In the genomic region with DNA sequence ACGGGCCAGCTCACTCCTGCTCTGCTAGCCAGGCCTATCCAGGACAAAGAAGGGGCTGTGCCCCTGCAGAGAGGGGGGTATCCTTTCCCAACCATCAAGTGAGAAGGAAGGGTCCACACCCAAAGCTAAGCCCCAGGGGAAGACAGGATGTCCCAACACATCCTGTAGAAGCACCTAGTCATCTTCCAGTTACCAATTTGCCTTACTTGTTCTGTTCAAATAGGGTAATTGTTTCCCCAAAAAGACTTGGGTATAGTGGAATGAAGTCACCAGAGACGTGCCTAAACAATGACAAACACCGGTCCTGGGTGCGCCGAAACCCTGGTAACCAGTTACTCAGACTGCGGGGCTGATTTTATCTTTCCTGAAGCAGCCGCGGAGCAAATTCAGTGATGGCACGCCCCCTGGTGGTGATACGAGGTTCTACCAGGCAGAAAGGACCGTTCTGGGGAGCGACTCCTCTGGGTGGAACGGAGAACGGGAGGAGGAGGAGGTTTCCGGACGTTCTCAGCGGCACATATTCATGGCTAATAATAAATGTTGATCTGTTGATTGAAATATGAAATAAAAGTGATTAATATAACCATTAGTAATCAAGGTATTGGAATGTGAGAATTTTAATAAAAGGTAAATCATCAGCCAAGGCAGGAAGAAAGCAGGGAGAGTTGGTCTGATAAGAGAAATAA, we compare ENCODE assay signal across 8 cellular contexts. TPM values are rescaled to one million over a fixed set of nuclear protein-coding genes. Genes with fewer than 3 reads are reported as not detected.
DNase-seq lines count a peak whose midpoint lies in the region; ATAC-seq and TF ChIP-seq lines count a peak whose summit lies in the region.

No MANE protein-coding gene starts in this region.

- no peaks in the 10 kb centered on the region for H3K9me3 Mint-ChIP-seq in activated naive CD4-positive, alpha-beta T cell treated with anti-CD3 and anti-CD28 coated beads, Interleukin-2, amount 50 U/mL, for 72 hours

- no peaks in the 10 kb centered on the region for H3K9me3 ChIP-seq in parathyroid adenoma (ENCODE audit: control insufficient read depth, low read length)
- no peaks in the 10 kb centered on the region for H3K9me3 ChIP-seq in thyroid gland

- peak overlapping the region; percentile 48 to 70 for H3K27ac Mint-ChIP-seq in activated naive CD4-positive, alpha-beta T cell treated with anti-CD3 and anti-CD28 coated beads, Interleukin-2, amount 50 U/mL, for 72 hours

- intact Hi-C loops in thyroid gland (cut with DNase I): no loop called here

- peak overlapping the region; percentile 11 for H3K4me3 ChIP-seq in parathyroid adenoma (ENCODE audit: low read depth, low read length)
- no peak overlapping the region for H3K4me3 ChIP-seq in thyroid gland (replicated peaks in 1 of 3)

- H3K27me3 ChIP-seq in parathyroid adenoma (ENCODE audit: control insufficient read depth, insufficient read depth, low read length): no peaks in the 10 kb centered on the region
- H3K27me3 ChIP-seq in thyroid gland: no peaks in the 10 kb centered on the region

- H3K36me3 Mint-ChIP-seq in activated naive CD4-positive, alpha-beta T cell treated with anti-CD3 and anti-CD28 coated beads, Interleukin-2, amount 50 U/mL, for 72 hours: no peaks in the 10 kb centered on the region

- WGBS in thyroid gland, 2 donors: 4 to 6% methylated on average over 17 of the region's 17 CpGs

- no peak overlapping the region for H3K9ac ChIP-seq in parathyroid adenoma

- H3K4me1 ChIP-seq in parathyroid adenoma (peaks cover 3% of the 10 kb centered on the region), thyroid gland (peaks cover 3 to 12% of the 10 kb centered on the region in 2 donors)

- peak; percentile 78 for ATAC-seq in HG02642 (IDR thresholded peaks at IDR 0.05; ENCODE audit: poor library complexity, unreplicated experiment)
- peak; percentile 95 for ATAC-seq in SK-N-SH treated with all-trans-retinoic acid at 6 μM for 48 hours
- ATAC-seq in activated naive CD4-positive, alpha-beta T cell treated with anti-CD3 and anti-CD28 coated beads, Interleukin-2, amount 50 U/mL, for 72 hours: peak; percentile 94 to 97

- H3K4me2 ChIP-seq in parathyroid adenoma (ENCODE audit: low read length): peak overlapping the region; percentile 33

- TF ChIP-seq POLR2A in thyroid gland (IDR thresholded peaks at IDR 0.05): no peak

- H3K27ac ChIP-seq in parathyroid adenoma (no peak overlapping the region), thyroid gland (no peak overlapping the region)

- no peaks in the 10 kb centered on the region for H3K79me2 ChIP-seq in parathyroid adenoma

- POLR2A ChIA-PET in GM10248 (lab: Yijun Ruan, JAX): no interaction called here

- DNase-seq in GM10248 (ENCODE audit: extremely low spot score) (peak; percentile 88), NCI-H1105 (lab: John Stamatoyannopoulos, UW) (peak; percentile 81), glomerular endothelial cell (ENCODE audit: extremely low read depth, low read depth, low spot score) (peak; percentile 62), thyroid gland (peak; percentile 84 to 88)
- peak; percentile 89 to 93 for DNase-seq in activated naive CD4-positive, alpha-beta T cell treated with anti-CD3 and anti-CD28 coated beads, Interleukin-2, amount 50 U/mL, for 72 hours (ENCODE audit: low spot score in 2 of 2)

- TF ChIP-seq CTCF in GM10248 (IDR thresholded peaks at IDR 0.05; ENCODE audit: control extremely low read depth, extremely low read depth, low read depth, missing control alignments) (peak; percentile 92), parathyroid adenoma (IDR thresholded peaks at IDR 0.05) (peak; percentile 99), thyroid gland (IDR thresholded peaks at IDR 0.05) (peak; percentile 87 to 99 (median 92))

- peak overlapping the region; percentile 57 for H2AFZ ChIP-seq in parathyroid adenoma

- no peaks in the 10 kb centered on the region for H3K36me3 ChIP-seq in parathyroid adenoma (ENCODE audit: control insufficient read depth, insufficient read depth, low read length)
- no peaks in the 10 kb centered on the region for H3K36me3 ChIP-seq in thyroid gland

- CTCF ChIA-PET in GM10248 (lab: Yijun Ruan, JAX): interaction anchor here (0.6 to 2.3 kb wide), 17 partner anchors 10 to 318 kb away, joined by 3 to 28 read pairs (median 4); no protein-coding TSS in a partner anchor

TF ChIP-seq in SK-N-SH treated with all-trans-retinoic acid at 6 μM for 48 hours, 23 proteins besides CTCF, POLR2A, EP300 and RAD21:
- TF ChIP-seq PPARA (CRISPR knock-in tag; IDR thresholded peaks at IDR 0.05; ENCODE audit: borderline replicate concordance) (no peak), ZNF565 (CRISPR knock-in tag; conservative IDR thresholded peaks at IDR 0.05; ENCODE audit: low read depth) (no peak), ESRRG (CRISPR knock-in tag; IDR thresholded peaks at IDR 0.05) (no peak), ZFP3 (CRISPR knock-in tag; IDR thresholded peaks at IDR 0.05) (peak; percentile 69), RARB (CRISPR knock-in tag; IDR thresholded peaks at IDR 0.05) (no peak)
- TF ChIP-seq, protein P1, sequence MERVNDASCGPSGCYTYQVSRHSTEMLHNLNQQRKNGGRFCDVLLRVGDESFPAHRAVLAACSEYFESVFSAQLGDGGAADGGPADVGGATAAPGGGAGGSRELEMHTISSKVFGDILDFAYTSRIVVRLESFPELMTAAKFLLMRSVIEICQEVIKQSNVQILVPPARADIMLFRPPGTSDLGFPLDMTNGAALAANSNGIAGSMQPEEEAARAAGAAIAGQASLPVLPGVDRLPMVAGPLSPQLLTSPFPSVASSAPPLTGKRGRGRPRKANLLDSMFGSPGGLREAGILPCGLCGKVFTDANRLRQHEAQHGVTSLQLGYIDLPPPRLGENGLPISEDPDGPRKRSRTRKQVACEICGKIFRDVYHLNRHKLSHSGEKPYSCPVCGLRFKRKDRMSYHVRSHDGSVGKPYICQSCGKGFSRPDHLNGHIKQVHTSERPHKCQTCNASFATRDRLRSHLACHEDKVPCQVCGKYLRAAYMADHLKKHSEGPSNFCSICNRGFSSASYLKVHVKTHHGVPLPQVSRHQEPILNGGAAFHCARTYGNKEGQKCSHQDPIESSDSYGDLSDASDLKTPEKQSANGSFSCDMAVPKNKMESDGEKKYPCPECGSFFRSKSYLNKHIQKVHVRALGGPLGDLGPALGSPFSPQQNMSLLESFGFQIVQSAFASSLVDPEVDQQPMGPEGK (CRISPR knock-in tag; IDR thresholded peaks at IDR 0.05; ENCODE audit: borderline replicate concordance): no peak
- TF ChIP-seq, protein P2, sequence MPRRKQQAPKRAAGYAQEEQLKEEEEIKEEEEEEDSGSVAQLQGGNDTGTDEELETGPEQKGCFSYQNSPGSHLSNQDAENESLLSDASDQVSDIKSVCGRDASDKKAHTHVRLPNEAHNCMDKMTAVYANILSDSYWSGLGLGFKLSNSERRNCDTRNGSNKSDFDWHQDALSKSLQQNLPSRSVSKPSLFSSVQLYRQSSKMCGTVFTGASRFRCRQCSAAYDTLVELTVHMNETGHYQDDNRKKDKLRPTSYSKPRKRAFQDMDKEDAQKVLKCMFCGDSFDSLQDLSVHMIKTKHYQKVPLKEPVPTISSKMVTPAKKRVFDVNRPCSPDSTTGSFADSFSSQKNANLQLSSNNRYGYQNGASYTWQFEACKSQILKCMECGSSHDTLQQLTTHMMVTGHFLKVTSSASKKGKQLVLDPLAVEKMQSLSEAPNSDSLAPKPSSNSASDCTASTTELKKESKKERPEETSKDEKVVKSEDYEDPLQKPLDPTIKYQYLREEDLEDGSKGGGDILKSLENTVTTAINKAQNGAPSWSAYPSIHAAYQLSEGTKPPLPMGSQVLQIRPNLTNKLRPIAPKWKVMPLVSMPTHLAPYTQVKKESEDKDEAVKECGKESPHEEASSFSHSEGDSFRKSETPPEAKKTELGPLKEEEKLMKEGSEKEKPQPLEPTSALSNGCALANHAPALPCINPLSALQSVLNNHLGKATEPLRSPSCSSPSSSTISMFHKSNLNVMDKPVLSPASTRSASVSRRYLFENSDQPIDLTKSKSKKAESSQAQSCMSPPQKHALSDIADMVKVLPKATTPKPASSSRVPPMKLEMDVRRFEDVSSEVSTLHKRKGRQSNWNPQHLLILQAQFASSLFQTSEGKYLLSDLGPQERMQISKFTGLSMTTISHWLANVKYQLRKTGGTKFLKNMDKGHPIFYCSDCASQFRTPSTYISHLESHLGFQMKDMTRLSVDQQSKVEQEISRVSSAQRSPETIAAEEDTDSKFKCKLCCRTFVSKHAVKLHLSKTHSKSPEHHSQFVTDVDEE (CRISPR knock-in tag; IDR thresholded peaks at IDR 0.05): 0 out of 2 replicates have a peak, but pooled peaks have one; percentile 41

RNA-seq across cellular contexts. Expression of a gene that starts 19.9 kb away (rescaled TPM):
- 10 to 100 TPM; 20.7 to 36.0 TPM for total RNA-seq in activated naive CD4-positive, alpha-beta T cell treated with anti-CD3 and anti-CD28 coated beads, Interleukin-2, amount 50 U/mL, for 72 hours
- total RNA-seq in glomerular endothelial cell (15.8 and 17.2 TPM in 2 replicates), thyroid gland (100 to 1,000 TPM in 2 of 4 donors, 10 to 100 TPM in 2; 55.0 to 118 (median 86.6) TPM)
